ENCODE assay signal across 24 cellular contexts in the genomic region with DNA sequence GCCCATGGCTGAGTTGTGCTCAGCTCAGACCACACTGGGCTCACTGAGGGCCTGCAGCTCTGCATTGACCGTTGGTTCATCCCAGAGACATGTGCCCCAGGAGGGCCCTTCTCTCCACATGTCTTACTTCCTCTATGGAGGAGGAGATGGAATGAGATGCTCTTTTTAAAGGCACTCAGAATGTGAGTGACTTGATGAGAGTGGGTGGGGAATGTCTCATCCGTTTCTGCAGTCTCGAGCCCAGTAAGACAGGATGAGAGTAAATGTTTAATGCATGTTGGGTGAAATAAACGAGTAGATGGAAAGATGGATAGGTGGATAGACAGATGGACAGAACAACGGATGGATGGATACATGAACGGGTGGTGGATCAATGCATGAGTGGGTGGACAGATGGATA.
"Had no signal": no experiment of that assay in that cellular context is flagged by ENCODE, and none has a peak within 500 bp of the region (broad histone marks: within the 10 kb centered on the region; RNA-seq: fewer than 3 reads in every experiment).

No MANE protein-coding gene starts in this region.

- H3K4me3 ChIP-seq: colonic mucosa, esophagus squamous epithelium, gastrocnemius medialis, heart right ventricle, lower lobe of right lung, mucosa of descending colon had no signal

- FAIRE-seq: endometrium, kidney had no signal

- H3K27me3 ChIP-seq: colonic mucosa, esophagus squamous epithelium, gastrocnemius medialis, heart right ventricle had no signal

- H3K9me3 ChIP-seq: colonic mucosa, esophagus squamous epithelium, gastrocnemius medialis, lower lobe of right lung, mucosa of descending colon had no signal

- H3K36me3 ChIP-seq: colonic mucosa, esophagus squamous epithelium, gastrocnemius medialis, heart right ventricle, lower lobe of right lung had no signal

- H3K27ac ChIP-seq: colonic mucosa, epithelial cell of prostate, esophagus squamous epithelium, gastrocnemius medialis, heart right ventricle, lower lobe of right lung had no signal

- H3K4me1 ChIP-seq: colonic mucosa, esophagus squamous epithelium, heart right ventricle, lower lobe of right lung had no signal

- DNase-seq: colonic mucosa; cortex of kidney; effector CD8-positive, alpha-beta T cell; effector memory CD8-positive, alpha-beta T cell; endodermal cell; erythroblast; esophagus squamous epithelium; foreskin fibroblast; foreskin melanocyte; gastrocnemius medialis; glutamatergic neuron; heart right ventricle; hippocampal formation; islet precursor cell; kidney; kidney glomerular epithelial cell; left colon; left ventricle myocardium superior; lower lobe of right lung; mesenchymal stem cell; mucosa of descending colon; naive B cell had no signal
